ENCODE assay signal across 25 cellular contexts in the genomic region with DNA sequence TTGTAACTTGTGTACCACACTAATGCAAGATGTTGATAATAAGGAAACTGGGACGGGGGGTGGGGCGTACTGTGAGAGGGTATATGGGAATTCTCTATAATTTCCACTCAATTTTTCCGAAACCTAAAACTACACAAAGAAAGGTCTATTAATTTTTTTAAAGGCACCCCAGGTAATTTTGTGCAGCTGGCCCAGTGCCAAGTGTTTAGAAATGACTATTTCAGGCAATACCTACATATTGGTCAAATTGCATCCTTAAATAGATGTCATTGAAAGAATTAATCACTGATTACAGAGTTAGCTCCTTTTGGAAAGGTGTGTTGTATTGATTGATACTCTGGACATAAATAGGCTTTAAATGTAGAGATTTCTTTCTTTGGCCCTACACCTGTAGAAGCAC.
"Had no signal": no experiment of that assay in that cellular context is flagged by ENCODE, and none has a peak within 500 bp of the region (broad histone marks: within the 10 kb centered on the region; RNA-seq: fewer than 3 reads in every experiment).

No MANE protein-coding gene starts in this region.

- H3K4me2 ChIP-seq: neural progenitor cell had no signal

- H3K27me3 Mint-ChIP-seq: stimulated activated naive CD8-positive, alpha-beta T cell treated with anti-CD3 and anti-CD28 coated beads, Interleukin-15, Interleukin-2, amounts not matched to agents 100 ng/mL and 50 ng/mL, for 24 hours had no signal

- H3K27ac ChIP-seq: neural progenitor cell, ovary, parathyroid adenoma, psoas muscle, right lobe of liver, sigmoid colon, stomach, thoracic aorta, thyroid gland, tibial nerve, upper lobe of left lung, vagina had no signal

- FAIRE-seq: small intestine, urothelium cell line had no signal

- H3K9me3 Mint-ChIP-seq: stimulated activated effector memory CD8-positive, alpha-beta T cell treated with anti-CD3 and anti-CD28 coated beads, Interleukin-12 subunit alpha, Interleukin-12 subunit beta, amount 100 ng/mL, for 72 hours; stimulated activated naive B cell treated with anti-CD40 and anti-IgM and Interleukin-4, amounts not matched to agents 10 μg/mL and 1 μg/mL and 100 μg/mL, for 72 hours; stimulated activated naive CD8-positive, alpha-beta T cell treated with anti-CD3 and anti-CD28 coated beads, Interleukin-15, Interleukin-2, amounts not matched to agents 100 ng/mL and 50 ng/mL, for 24 hours had no signal

- H2AFZ ChIP-seq: parathyroid adenoma had no signal

- H3K4me3 ChIP-seq: neural progenitor cell, ovary, psoas muscle, right lobe of liver, sigmoid colon, stomach, thoracic aorta, thyroid gland, tibial nerve, upper lobe of left lung, vagina had no signal

- H3K4me1 ChIP-seq: neural progenitor cell, parathyroid adenoma, psoas muscle, right lobe of liver, sigmoid colon, stomach, thyroid gland, tibial nerve, upper lobe of left lung, vagina had no signal

- H3K9me3 ChIP-seq: ovary, psoas muscle, right lobe of liver, sigmoid colon, stomach, thoracic aorta, thyroid gland, tibial nerve, upper lobe of left lung, vagina had no signal

- H3K9ac ChIP-seq: neural progenitor cell, parathyroid adenoma had no signal

- H3K27ac Mint-ChIP-seq: nephron; neural progenitor cell; progenitor cell of endocrine pancreas; stimulated activated effector memory CD8-positive, alpha-beta T cell treated with anti-CD3 and anti-CD28 coated beads, Interleukin-12 subunit alpha, Interleukin-12 subunit beta, amount 100 ng/mL, for 72 hours; stimulated activated naive B cell treated with anti-CD40 and anti-IgM and Interleukin-4, amounts not matched to agents 10 μg/mL and 1 μg/mL and 100 μg/mL, for 72 hours; stimulated activated naive CD8-positive, alpha-beta T cell treated with anti-CD3 and anti-CD28 coated beads, Interleukin-15, Interleukin-2, amounts not matched to agents 100 ng/mL and 50 ng/mL, for 24 hours had no signal

- DNase-seq: occipital lobe; ovary; posterior cingulate gyrus; psoas muscle; right cardiac atrium; right lobe of liver; sigmoid colon; stimulated activated CD4-positive, alpha-beta T cell treated with anti-CD3 and anti-CD28 coated beads, Interleukin-15, amount 100 ng/mL, for 24 hours; stimulated activated CD4-positive, alpha-beta T cell treated with anti-CD3 and anti-CD28 coated beads, Interleukin-2, amount 100 ng/mL, for 24 hours; stimulated activated naive B cell treated with anti-CD40 and anti-IgM and Interleukin-4, amounts not matched to agents 10 μg/mL and 1 μg/mL and 100 μg/mL, for 72 hours; stimulated activated naive CD4-positive, alpha-beta T cell treated with Interleukin-2 at 50 U/mL for 16 hours; stomach; thyroid gland; upper lobe of left lung had no signal

- H3K27me3 ChIP-seq: neural progenitor cell, ovary, right lobe of liver, sigmoid colon, stomach, thyroid gland, tibial nerve, upper lobe of left lung, vagina had no signal

- H3K4me1 Mint-ChIP-seq: nephron, neural progenitor cell had no signal

- H3K79me2 ChIP-seq: parathyroid adenoma had no signal

- H3K36me3 ChIP-seq: neural progenitor cell, ovary, right lobe of liver, sigmoid colon, stomach, thoracic aorta, thyroid gland, tibial nerve, upper lobe of left lung, vagina had no signal

- H3K4me3 Mint-ChIP-seq: nephron; neural progenitor cell; stimulated activated effector memory CD8-positive, alpha-beta T cell treated with anti-CD3 and anti-CD28 coated beads, Interleukin-12 subunit alpha, Interleukin-12 subunit beta, amount 100 ng/mL, for 72 hours; stimulated activated naive B cell treated with anti-CD40 and anti-IgM and Interleukin-4, amounts not matched to agents 10 μg/mL and 1 μg/mL and 100 μg/mL, for 72 hours; stimulated activated naive CD8-positive, alpha-beta T cell treated with anti-CD3 and anti-CD28 coated beads, Interleukin-15, Interleukin-2, amounts not matched to agents 100 ng/mL and 50 ng/mL, for 24 hours had no signal

- ATAC-seq: right cardiac atrium had no signal

- H3K36me3 Mint-ChIP-seq: neural progenitor cell; stimulated activated effector memory CD8-positive, alpha-beta T cell treated with anti-CD3 and anti-CD28 coated beads, Interleukin-12 subunit alpha, Interleukin-12 subunit beta, amount 100 ng/mL, for 72 hours; stimulated activated naive B cell treated with anti-CD40 and anti-IgM and Interleukin-4, amounts not matched to agents 10 μg/mL and 1 μg/mL and 100 μg/mL, for 72 hours had no signal
